8 cellular contexts compared by ENCODE assay signal in genomic region chr12:13171921-13172859, GRCh38. TPM values are rescaled to one million over a fixed set of nuclear protein-coding genes. Genes with fewer than 3 reads are reported as not detected.
DNase-seq lines count a peak whose midpoint lies in the region; ATAC-seq, FAIRE-seq and TF ChIP-seq lines count a peak whose summit lies in the region.

No MANE protein-coding gene starts in this region.

- H3K27me3 ChIP-seq in cardiac muscle cell: no peaks in the 10 kb centered on the region

- DNase-seq in cardiac muscle cell (ENCODE audit: low read depth in 1 of 2, low spot score in 1 of 2) (peak; percentile 47 to 53), Right ventricle myocardium superior (no peak), RPMI7951 (ENCODE audit: low read depth) (peak; percentile 47), islet precursor cell (peak; percentile 97), urothelium cell line (ENCODE audit: low spot score) (peak; percentile 93), KBM-7 (no peak), DMS53 (lab: John Stamatoyannopoulos, UW) (no peak)
- no peak for DNase-seq in activated CD4-positive, alpha-beta T cell treated with anti-CD3 and anti-CD28 coated beads, Interleukin-2, amount 50 U/mL, for 4 hours

- no peak overlapping the region for H3K4me3 ChIP-seq in cardiac muscle cell

- no peak for ATAC-seq in Right ventricle myocardium superior (ENCODE audit: poor library complexity)

- peak; percentile 99 for FAIRE-seq in urothelium cell line (lab: Jason Lieb, UNC)

- no peak overlapping the region for H3K27ac ChIP-seq in cardiac muscle cell

- no peak for TF ChIP-seq CTCF in cardiac muscle cell (IDR thresholded peaks at IDR 0.05; ENCODE audit: low read depth, low read length)

- intact Hi-C loops in Right ventricle myocardium superior (cut with DNase I): no loop called here

- in situ Hi-C loops in KBM-7 (cut with MboI; ENCODE audit: low pct_unique_long_range_greater_than_20kb, low sequenced_read_pairs): no loop called here

- no peaks in the 10 kb centered on the region for H3K9me3 ChIP-seq in cardiac muscle cell (ENCODE audit: low read depth)

- H3K36me3 ChIP-seq in cardiac muscle cell: no peaks in the 10 kb centered on the region

- H3K4me1 ChIP-seq in cardiac muscle cell (ENCODE audit: low read depth): no peaks in the 10 kb centered on the region

RNA-seq across cellular contexts. Expression of gene EMP1, which starts 24.3 kb away (rescaled TPM):
- total RNA-seq in cardiac muscle cell (0.30 and 1.7 TPM in 2 replicates), Right ventricle myocardium superior (99.9 TPM)
- polyA plus RNA-seq in cardiac muscle cell: 0.11 and 1.7 TPM in 2 replicates
- 71.3 and 120 TPM in 2 replicates for total RNA-seq in RPMI7951 (2014; rRNA removed; shearing (Covaris generic))

Comparison
In these comparisons a context has a peak if more than half of its experiments do, and no peak if none do; other contexts are left out.
1. DNase-seq: peak in cardiac muscle cell (2 of 2), RPMI7951 (single experiment), islet precursor cell (single experiment) and urothelium cell line (single experiment); none in Right ventricle myocardium superior (single experiment), KBM-7 (single experiment), activated CD4-positive, alpha-beta T cell treated with anti-CD3 and anti-CD28 coated beads, Interleukin-2, amount 50 U/mL, for 4 hours (0 of 2) and DMS53 (single experiment).
2. RNA of gene EMP1, which starts 24.3 kb away (total RNA-seq): 99.9 TPM in Right ventricle myocardium superior (single experiment) and 71.3 to 120 TPM in RPMI7951; 0.30 to 1.7 TPM in cardiac muscle cell; every median in the first group is over 10 times any median in the second.